Comparison of ENCODE assay signal across 8 cellular contexts in genomic region chr4:76430519-76431388, GRCh38. TPM values are rescaled to one million over a fixed set of nuclear protein-coding genes. Genes with fewer than 3 reads are reported as not detected.
DNase-seq lines count a peak whose midpoint lies in the region; ATAC-seq, FAIRE-seq and TF ChIP-seq lines count a peak whose summit lies in the region.

No MANE protein-coding gene starts in this region.

- no peak overlapping the region for H2AFZ ChIP-seq in GM12878 (ENCODE audit: control insufficient read depth, low read depth, low read length)

- H3K79me2 ChIP-seq in GM12878 (ENCODE audit: control insufficient read depth, insufficient read depth, low read length), result no peaks in the 10 kb centered on the region

- H3K27ac ChIP-seq in GM12878 (ENCODE audit: control insufficient read depth, insufficient read depth), result no peak overlapping the region

- POLR2A ChIA-PET in GM12878 (lab: Charles Lee), result no interaction called here

- TF ChIP-seq CTCF in AG10803 (conservative IDR thresholded peaks at IDR 0.05; ENCODE audit: low read length), result peak; percentile 75
- peak; percentile 41 for TF ChIP-seq CTCF in GM12874 (IDR thresholded peaks at IDR 0.05; ENCODE audit: insufficient read depth, low read depth, low read length)
- peak; percentile 53 to 54 (median 53) for TF ChIP-seq CTCF in GM12878 (IDR thresholded peaks at IDR 0.05 in 2 of 3, conservative IDR thresholded peaks at IDR 0.05 in 1 of 3; ENCODE audit: control insufficient read depth in 2 of 3, extremely low read depth in 1 of 3, insufficient read depth in 1 of 3, low read depth in 3 of 3, low read length in 3 of 3)

- in situ Hi-C loops in GM12878 (cut with MboI), result loop anchor here (5.0 kb wide), 1 partner anchor 322 kb away; no protein-coding TSS in a partner anchor

- peaks cover 12% of the 10 kb centered on the region for H3K27me3 Mint-ChIP-seq in activated naive CD4-positive, alpha-beta T cell treated with anti-CD3 and anti-CD28 coated beads for 36 hours (ENCODE audit: low read depth)

- H3K9ac ChIP-seq in GM12878 (ENCODE audit: control insufficient read depth, insufficient read depth, low read length), result no peak overlapping the region

- no peak overlapping the region for H3K27ac Mint-ChIP-seq in activated naive CD4-positive, alpha-beta T cell treated with anti-CD3 and anti-CD28 coated beads for 36 hours

- H3K4me3 ChIP-seq in AG10803 (ENCODE audit: low read length) (no peak overlapping the region), GM12878 (no peak overlapping the region)

- TF ChIP-seq EP300 in GM12878 (IDR thresholded peaks at IDR 0.05; ENCODE audit: borderline replicate concordance in 1 of 2, control insufficient read depth in 1 of 2, low read depth in 2 of 2, low read length in 2 of 2), result no peak

- peaks cover 0 to 4% of the 10 kb centered on the region in 2 experiments; a peak in 2 of 4 replicates for H3K27me3 ChIP-seq in GM12878 (replicated peaks in 1 of 2; ENCODE audit: control insufficient read depth in 2 of 2, insufficient read depth in 2 of 2, low read length in 1 of 2)

- no peak for TF ChIP-seq POLR2A in GM12878 (IDR thresholded peaks at IDR 0.05; ENCODE audit: low read depth, low read length)

- ATAC-seq in GM12878 (peak; percentile 77), left lobe of liver (peak; percentile 94), GM21786 (IDR thresholded peaks at IDR 0.05; ENCODE audit: unreplicated experiment) (no peak)

- H3K9me3 Mint-ChIP-seq in activated naive CD4-positive, alpha-beta T cell treated with anti-CD3 and anti-CD28 coated beads for 36 hours, result no peaks in the 10 kb centered on the region

- H3K4me1 ChIP-seq in GM12878 (ENCODE audit: control insufficient read depth, insufficient read depth, low read length), result no peaks in the 10 kb centered on the region

- no peaks in the 10 kb centered on the region for H4K20me1 ChIP-seq in GM12878 (ENCODE audit: control insufficient read depth, insufficient read depth)

- RAD21 ChIA-PET in GM12878 (lab: Charles Lee; ENCODE audit: unreplicated experiment), result interaction anchor here (0.6 to 3.2 kb wide), 9 partner anchors 9 to 772 kb away, joined by 3 to 12 read pairs (median 3); no protein-coding TSS in a partner anchor

- intact Hi-C loops in GM12878 (cut with micrococcal nuclease; ENCODE audit: unreplicated experiment), result loop anchor here (1.0 to 5.0 kb wide), 4 partner anchors 75 to 612 kb away; no protein-coding TSS in a partner anchor
- intact Hi-C loops in activated naive CD4-positive, alpha-beta T cell treated with anti-CD3 and anti-CD28 coated beads for 36 hours (cut with micrococcal nuclease), result loop anchor here (1.0 to 2.0 kb wide), 5 partner anchors 75 to 773 kb away; no protein-coding TSS in a partner anchor

- no peak overlapping the region for H3K4me3 Mint-ChIP-seq in activated naive CD4-positive, alpha-beta T cell treated with anti-CD3 and anti-CD28 coated beads for 36 hours

- no peaks in the 10 kb centered on the region for H3K9me3 ChIP-seq in GM12878 (replicated peaks; ENCODE audit: control insufficient read depth, insufficient read depth, low read length)

- H3K36me3 ChIP-seq in GM12878 (ENCODE audit: control insufficient read depth in 2 of 2, insufficient read depth in 2 of 2, low read length in 1 of 2), result no peaks in the 10 kb centered on the region

- H3K4me2 ChIP-seq in GM12878 (ENCODE audit: control insufficient read depth, insufficient read depth), result no peak overlapping the region

- H3K4me1 Mint-ChIP-seq in activated naive CD4-positive, alpha-beta T cell treated with anti-CD3 and anti-CD28 coated beads for 36 hours (ENCODE audit: low read depth), result peaks cover 4% of the 10 kb centered on the region

- H3K36me3 Mint-ChIP-seq in activated naive CD4-positive, alpha-beta T cell treated with anti-CD3 and anti-CD28 coated beads for 36 hours (ENCODE audit: low read depth), result no peaks in the 10 kb centered on the region

- SMC1A ChIA-PET in GM12878 (lab: Charles Lee; ENCODE audit: uncharacterized antibody, unreplicated experiment), result interaction anchor here (0.7 to 3.6 kb wide), 7 partner anchors 39 to 327 kb away, joined by 3 to 23 read pairs (median 5); no protein-coding TSS in a partner anchor

- BruUV-seq in GM12878 (replicated peaks; lab: Mats Ljungman, UMichigan), result no TSS peak

- WGBS in GM12878 (ENCODE audit: insufficient coverage, insufficient replicate concordance, low lambda C conversion rate, missing lambda C conversion rate), result 36% methylated on average over 15 of the region's 15 CpGs

- no peak for FAIRE-seq in GM12878 (lab: Jason Lieb, UNC)

- peak; percentile 77 for TF ChIP-seq RAD21 in GM12878 (IDR thresholded peaks at IDR 0.05; ENCODE audit: insufficient read depth, low read depth, low read length)

- DNase-seq in AG10803 (ENCODE audit: low read depth) (peak; percentile 61), NCI-H2171 (lab: John Stamatoyannopoulos, UW) (peak; percentile 0), GM12878 (ENCODE audit: low read depth, low spot score) (no peak), left lobe of liver (ENCODE audit: low spot score) (no peak)
- DNase-seq in activated naive CD4-positive, alpha-beta T cell treated with anti-CD3 and anti-CD28 coated beads for 36 hours, result no peak
- no peak for DNase-seq in stimulated activated CD8-positive, alpha-beta memory T cell treated with anti-CD3 and anti-CD28 coated beads, Interleukin-4, amount 100 ng/mL, for 48 hours

- CTCF ChIA-PET in GM12878 (lab: Yijun Ruan, JAX), result interaction anchor here (0.6 to 3.8 kb wide), 26 partner anchors 12 to 1949 kb away, joined by 3 to 46 read pairs (median 4); no protein-coding TSS in a partner anchor
- CTCF ChIA-PET in activated naive CD4-positive, alpha-beta T cell treated with anti-CD3 and anti-CD28 coated beads for 36 hours (lab: Charles Lee), result interaction anchor here (0.6 to 6.4 kb wide), 21 partner anchors 9 to 773 kb away, joined by 3 to 74 read pairs (median 4); partner anchors contain the start of genes CCDC158 and STBD1

TF ChIP-seq in GM12878, 131 proteins besides CTCF, POLR2A, EP300 and RAD21:
- TF ChIP-seq ZNF384 (IDR thresholded peaks at IDR 0.05; ENCODE audit: borderline replicate concordance, low read depth, low read length) (peak; percentile 78), CBFB (IDR thresholded peaks at IDR 0.05; ENCODE audit: low read depth) (no peak), SMC3 (IDR thresholded peaks at IDR 0.05; ENCODE audit: borderline replicate concordance, low read length) (peak; percentile 61; the same call in 1 of the 2 replicates)

RNA-seq across cellular contexts. Expression of gene SHROOM3, which starts 4.3 kb away (rescaled TPM):
- not detected in 2 replicates for total RNA-seq in GM12878 (2013; cell fraction: nucleolus; rRNA removed)
- total RNA-seq in GM12878 (2014; rRNA removed) (under 0.01 and 0.06 TPM in 2 replicates), GM12878 (2014; rRNA removed; fragmentation: Illumina TruSeq; extraction: Trizol) (under 0.01 and 0.09 TPM in 2 replicates), GM12878 (2021) (0.11 and 0.15 TPM in 2 replicates), left lobe of liver (39.9 TPM)
- 1.7 TPM for polyA plus RNA-seq in GM12878 (2011; ENCODE audit: low read depth)
- polyA plus RNA-seq in GM12878 (2011; rRNA removed) (0.04 and 0.29 TPM in 2 replicates), GM12878 (2014; fragmentation: Illumina TruSeq; extraction: Trizol) (under 0.01 TPM in 1 of 2 replicates, not detected in the other), GM12878 (2014; fragmentation: Nextera tagmentation; extraction: Ambion mirVana) (under 1 TPM in 1 of 2 experiments, not detected in 1; 0.13 TPM), GM12878 (2014; rRNA removed) (0.03 TPM in 1 of 2 replicates, not detected in the other), GM12878 (2016; fragmentation: Nextera tagmentation; extraction: Ambion mirVana) (under 1 TPM; 0.04 to 0.08 TPM)
- 0.08 and 0.09 TPM in 2 replicates for polyA plus RNA-seq in GM12878 (2011; cell fraction: cytosol; rRNA removed)
- polyA plus RNA-seq in GM12878 (2011; cell fraction: nucleus; rRNA removed), result 0.25 and 0.41 TPM in 2 replicates
- 1.3 and 1.9 TPM in 2 replicates for polyA plus RNA-seq in GM12878 (2012)
- 1.0 and 1.5 TPM in 2 replicates for polyA minus RNA-seq in GM12878 (2011; rRNA and poly(A)+ RNA removed)
- 0.27 and 0.52 TPM in 2 replicates for polyA minus RNA-seq in GM12878 (2011; cell fraction: cytosol; rRNA and poly(A)+ RNA removed)
- polyA minus RNA-seq in GM12878 (2011; cell fraction: nucleus; rRNA and poly(A)+ RNA removed), result 0.29 and 0.36 TPM in 2 replicates
- total RNA-seq in activated naive CD4-positive, alpha-beta T cell treated with anti-CD3 and anti-CD28 coated beads for 36 hours, result under 1 TPM; 0.12 to 0.21 TPM

RNA-seq across cellular contexts. Expression of gene CCDC158, which starts 9.8 kb away (rescaled TPM):
- total RNA-seq in GM12878 (2013; cell fraction: nucleolus; rRNA removed), result not detected in 2 replicates
- total RNA-seq in GM12878 (2014; rRNA removed), result not detected in 2 replicates
- total RNA-seq in GM12878 (2014; rRNA removed; fragmentation: Illumina TruSeq; extraction: Trizol), result not detected in 2 replicates
- not detected in 2 replicates for total RNA-seq in GM12878 (2021)
- not detected for polyA plus RNA-seq in GM12878 (2011; ENCODE audit: low read depth)
- not detected in 2 replicates for polyA plus RNA-seq in GM12878 (2011; rRNA removed)
- polyA plus RNA-seq in GM12878 (2011; cell fraction: cytosol; rRNA removed), result not detected in 2 replicates
- polyA plus RNA-seq in GM12878 (2011; cell fraction: nucleus; rRNA removed), result not detected in 2 replicates
- polyA plus RNA-seq in GM12878 (2012), result not detected in 2 replicates
- polyA plus RNA-seq in GM12878 (2014; fragmentation: Illumina TruSeq; extraction: Trizol), result not detected in 2 replicates
- not detected for polyA plus RNA-seq in GM12878 (2014; fragmentation: Nextera tagmentation; extraction: Ambion mirVana)
- not detected in 2 replicates for polyA plus RNA-seq in GM12878 (2014; rRNA removed)
- polyA plus RNA-seq in GM12878 (2016; fragmentation: Nextera tagmentation; extraction: Ambion mirVana), result not detected
- polyA minus RNA-seq in GM12878 (2011; rRNA and poly(A)+ RNA removed), result not detected in 2 replicates
- polyA minus RNA-seq in GM12878 (2011; cell fraction: cytosol; rRNA and poly(A)+ RNA removed), result not detected in 2 replicates
- polyA minus RNA-seq in GM12878 (2011; cell fraction: nucleus; rRNA and poly(A)+ RNA removed), result not detected in 2 replicates
- 3.9 TPM for total RNA-seq in left lobe of liver
- total RNA-seq in activated naive CD4-positive, alpha-beta T cell treated with anti-CD3 and anti-CD28 coated beads for 36 hours, result not detected

Comparison
In these comparisons a context has a peak if more than half of its experiments do, and no peak if none do; other contexts are left out.
1. DNase-seq: peak in AG10803 (single experiment) and NCI-H2171 (single experiment); none in GM12878 (single experiment), left lobe of liver (single experiment), activated naive CD4-positive, alpha-beta T cell treated with anti-CD3 and anti-CD28 coated beads for 36 hours (single experiment) and stimulated activated CD8-positive, alpha-beta memory T cell treated with anti-CD3 and anti-CD28 coated beads, Interleukin-4, amount 100 ng/mL, for 48 hours (single experiment).
2. RNA of gene SHROOM3, which starts 4.3 kb away (total RNA-seq): 39.9 TPM in left lobe of liver (single experiment); 0.12 to 0.21 TPM in activated naive CD4-positive, alpha-beta T cell treated with anti-CD3 and anti-CD28 coated beads for 36 hours and under 0.01 to 0.15 TPM in GM12878; every median in the first group is over 10 times any median in the second.
3. Peak in every context shown above with its lines, with median percentiles within 50 percentile points of each other: CTCF ChIP-seq.